Comparison of ENCODE assay signal across 8 cellular contexts in genomic region chr6:150600302-150601017, GRCh38. TPM values are rescaled to one million over a fixed set of nuclear protein-coding genes. Genes with fewer than 3 reads are reported as not detected.
DNase-seq lines count a peak whose midpoint lies in the region; ATAC-seq and TF ChIP-seq lines count a peak whose summit lies in the region.

No MANE protein-coding gene starts in this region.

- TF ChIP-seq CTCF in CD14-positive monocyte (IDR thresholded peaks at IDR 0.05) = peak; percentile 36
- peak; percentile 24 to 38 for TF ChIP-seq CTCF in fibroblast of lung (conservative IDR thresholded peaks at IDR 0.05 in 1 of 2, IDR thresholded peaks at IDR 0.05 in 1 of 2; ENCODE audit: low read depth in 1 of 2, low read length in 2 of 2)

- peak overlapping the region; percentile 28 for H2AFZ ChIP-seq in fibroblast of lung (ENCODE audit: low read length)

- no peaks in the 10 kb centered on the region for H3K9me3 ChIP-seq in fibroblast of lung (ENCODE audit: control insufficient read depth, insufficient read depth, low read depth, low read length)

- no peak overlapping the region for H3K27ac ChIP-seq in fibroblast of lung (ENCODE audit: insufficient read depth, low read length)

- peak overlapping the region in 1 of 7 donors; percentile 46 for H3K27ac Mint-ChIP-seq in CD14-positive monocyte
- H3K27ac Mint-ChIP-seq in activated T-cell treated with anti-CD3 and anti-CD28 coated beads, Interleukin-2, amount 50 U/mL, for 72 hours = peak overlapping the region; percentile 97
- H3K27ac Mint-ChIP-seq in natural killer cell treated with Interleukin-12 subunit alpha and Interleukin-12 subunit beta and Interleukin-15 and Interleukin-18, amount 100 ng/mL, for 72 hours = no peak overlapping the region

- H3K27me3 ChIP-seq in fibroblast of lung (ENCODE audit: control insufficient read depth, insufficient read depth, low read length) = peaks cover 20% of the 10 kb centered on the region

- no peaks in the 10 kb centered on the region for H3K79me2 ChIP-seq in fibroblast of lung (ENCODE audit: control insufficient read depth, insufficient read depth, low read length)

- H3K9me3 Mint-ChIP-seq in CD14-positive monocyte = peaks cover 0 to 11% (median 6%) of the 10 kb centered on the region in 7 donors
- no peaks in the 10 kb centered on the region for H3K9me3 Mint-ChIP-seq in activated T-cell treated with anti-CD3 and anti-CD28 coated beads, Interleukin-2, amount 50 U/mL, for 72 hours
- H3K9me3 Mint-ChIP-seq in natural killer cell treated with Interleukin-12 subunit alpha and Interleukin-12 subunit beta and Interleukin-15 and Interleukin-18, amount 100 ng/mL, for 72 hours = no peaks in the 10 kb centered on the region

- no peaks in the 10 kb centered on the region for H3K36me3 ChIP-seq in fibroblast of lung (ENCODE audit: control insufficient read depth, insufficient read depth, low read length)

- H3K4me1 Mint-ChIP-seq in CD14-positive monocyte = peaks cover 13% of the 10 kb centered on the region
- H3K4me1 Mint-ChIP-seq in activated T-cell treated with anti-CD3 and anti-CD28 coated beads, Interleukin-2, amount 50 U/mL, for 72 hours (ENCODE audit: low read depth) = peaks cover 28% of the 10 kb centered on the region
- H3K4me1 Mint-ChIP-seq in natural killer cell treated with Interleukin-12 subunit alpha and Interleukin-12 subunit beta and Interleukin-15 and Interleukin-18, amount 100 ng/mL, for 72 hours (ENCODE audit: low read depth in 2 of 2) = peaks cover 12 to 15% of the 10 kb centered on the region in 2 donors

- DNase-seq in CD14-positive monocyte (ENCODE audit: low spot score) (no peak), GM19240 (ENCODE audit: insufficient read length, low spot score) (peak; percentile 64), NOMO-1 treated with DMSO at 0.1 percent for 48 hours (lab: John Stamatoyannopoulos, UW; ENCODE audit: unreplicated experiment) (peak; percentile 11), fibroblast of lung (ENCODE audit: low read depth in 2 of 2) (peak; percentile 53 to 83), stromal cell of bone marrow (ENCODE audit: low read depth) (peak; percentile 57)
- DNase-seq in activated T-cell treated with anti-CD3 and anti-CD28 coated beads, Interleukin-2, amount 50 U/mL, for 72 hours = peak; percentile 85 to 88
- no peak for DNase-seq in natural killer cell treated with Interleukin-12 subunit alpha and Interleukin-12 subunit beta and Interleukin-15 and Interleukin-18, amount 100 ng/mL, for 72 hours (ENCODE audit: low spot score)

- no peaks in the 10 kb centered on the region for H3K4me1 ChIP-seq in fibroblast of lung (ENCODE audit: control insufficient read depth, extremely low read depth, insufficient read depth, low read length)

- H4K20me1 ChIP-seq in fibroblast of lung (ENCODE audit: control insufficient read depth, extremely low read depth, insufficient read depth, low read length) = no peaks in the 10 kb centered on the region

- H3K4me3 Mint-ChIP-seq in CD14-positive monocyte = peak overlapping the region; percentile 79 to 87
- H3K4me3 Mint-ChIP-seq in activated T-cell treated with anti-CD3 and anti-CD28 coated beads, Interleukin-2, amount 50 U/mL, for 72 hours = peak overlapping the region; percentile 92 to 97
- peak overlapping the region; percentile 77 for H3K4me3 Mint-ChIP-seq in natural killer cell treated with Interleukin-12 subunit alpha and Interleukin-12 subunit beta and Interleukin-15 and Interleukin-18, amount 100 ng/mL, for 72 hours

- H3K36me3 Mint-ChIP-seq in CD14-positive monocyte = peaks cover 3 to 4% of the 10 kb centered on the region in 2 donors
- H3K36me3 Mint-ChIP-seq in activated T-cell treated with anti-CD3 and anti-CD28 coated beads, Interleukin-2, amount 50 U/mL, for 72 hours (ENCODE audit: insufficient read depth in 2 of 2) = peaks cover 0 to 2% of the 10 kb centered on the region in 2 donors
- no peaks in the 10 kb centered on the region for H3K36me3 Mint-ChIP-seq in natural killer cell treated with Interleukin-12 subunit alpha and Interleukin-12 subunit beta and Interleukin-15 and Interleukin-18, amount 100 ng/mL, for 72 hours

- ATAC-seq in HG03439 (IDR thresholded peaks at IDR 0.05; ENCODE audit: unreplicated experiment) = peak; percentile 70
- peak; percentile 73 to 74 for ATAC-seq in activated T-cell treated with anti-CD3 and anti-CD28 coated beads, Interleukin-2, amount 50 U/mL, for 72 hours (replicated peaks in 1 of 2)
- ATAC-seq in natural killer cell treated with Interleukin-12 subunit alpha and Interleukin-12 subunit beta and Interleukin-15 and Interleukin-18, amount 100 ng/mL, for 72 hours = peak; percentile 46 to 59

- peak overlapping the region; percentile 90 for H3K4me2 ChIP-seq in fibroblast of lung (ENCODE audit: extremely low read depth, insufficient read depth, low read length)

- intact Hi-C loops in CD14-positive monocyte (cut with micrococcal nuclease) = no loop called here

- peaks cover 62 to 75% (median 63%) of the 10 kb centered on the region in 3 donors for H3K27me3 Mint-ChIP-seq in CD14-positive monocyte (ENCODE audit: low read depth in 3 of 3)
- peaks cover 65% of the 10 kb centered on the region for H3K27me3 Mint-ChIP-seq in activated T-cell treated with anti-CD3 and anti-CD28 coated beads, Interleukin-2, amount 50 U/mL, for 72 hours (ENCODE audit: low read depth)
- peaks cover 46 to 61% of the 10 kb centered on the region in 2 donors for H3K27me3 Mint-ChIP-seq in natural killer cell treated with Interleukin-12 subunit alpha and Interleukin-12 subunit beta and Interleukin-15 and Interleukin-18, amount 100 ng/mL, for 72 hours

- H3K4me3 ChIP-seq in fibroblast of lung (replicated peaks in 1 of 4; ENCODE audit: control extremely low read depth in 1 of 4, insufficient read depth in 1 of 4, low read depth in 3 of 4, low read length in 4 of 4) = peak overlapping the region; percentile 43 to 64 (median 56)

- H3K9ac ChIP-seq in fibroblast of lung (ENCODE audit: insufficient read depth, low read length) = peak overlapping the region; percentile 11

RNA-seq across cellular contexts. Expression of gene PLEKHG1, which starts 0.8 kb away (rescaled TPM):
- polyA plus RNA-seq in CD14-positive monocyte (under 1 TPM; 0.02 to 0.08 TPM), fibroblast of lung (0.30 and 1.7 TPM in 2 replicates)
- 10 to 100 TPM; 25.0 to 27.1 TPM for total RNA-seq in activated T-cell treated with anti-CD3 and anti-CD28 coated beads, Interleukin-2, amount 50 U/mL, for 72 hours
- 5.4 and 12.7 TPM in 2 replicates for total RNA-seq in fibroblast of lung
- polyA plus RNA-seq in fibroblast of lung (2012) = 0.16 and 1.3 TPM in 2 replicates
- polyA minus RNA-seq in fibroblast of lung (ENCODE audit: low replicate concordance) = 0.63 and 3.6 TPM in 2 replicates
- total RNA-seq in natural killer cell treated with Interleukin-12 subunit alpha and Interleukin-12 subunit beta and Interleukin-15 and Interleukin-18, amount 100 ng/mL, for 72 hours = 1 to 10 TPM in 1 of 2 donors, under 1 TPM in 1; 0.29 to 3.3 TPM

Comparison
In these comparisons a context has a peak if more than half of its experiments do, and no peak if none do; other contexts are left out.
1. DNase-seq: peak in GM19240 (single experiment), NOMO-1 treated with DMSO at 0.1 percent for 48 hours (single experiment), activated T-cell treated with anti-CD3 and anti-CD28 coated beads, Interleukin-2, amount 50 U/mL, for 72 hours (2 of 2), fibroblast of lung (2 of 2) and stromal cell of bone marrow (single experiment); none in CD14-positive monocyte (single experiment) and natural killer cell treated with Interleukin-12 subunit alpha and Interleukin-12 subunit beta and Interleukin-15 and Interleukin-18, amount 100 ng/mL, for 72 hours (single experiment).
2. Peak in every context shown above with its lines, with median percentiles within 50 percentile points of each other: H3K4me3 Mint-ChIP-seq and ATAC-seq.